Comparison of ENCODE assay signal across 25 cellular contexts in genomic region chr13:21055511-21056045, GRCh38. TPM values are rescaled to one million over a fixed set of nuclear protein-coding genes. Genes with fewer than 3 reads are reported as not detected.
A peak's percentile ranks its signal among the peaks of the same experiment; 100 is the strongest.
DNase-seq lines count a peak whose midpoint lies in the region; ATAC-seq and TF ChIP-seq lines count a peak whose summit lies in the region.
"Had no signal": no experiment of that assay in that cellular context is flagged by ENCODE, and none has a peak within 500 bp of the region (broad histone marks: within the 10 kb centered on the region; RNA-seq: fewer than 3 reads in every experiment).

No MANE protein-coding gene starts in this region.

- no peaks in the 10 kb centered on the region for H3K27me3 ChIP-seq in sigmoid colon
- H3K27me3 ChIP-seq: heart left ventricle, pancreas, tibial artery had no signal

- TF ChIP-seq EP300 in sigmoid colon (IDR thresholded peaks at IDR 0.05) = no peak

- DNase-seq in AG04449 (ENCODE audit: low read depth, low spot score) (no peak), HFFc6 (no peak), fibroblast of gingiva (ENCODE audit: low read depth) (peak; percentile 28), sigmoid colon (no peak), progenitor cell of endocrine pancreas (ENCODE audit: low spot score, unreplicated experiment) (no peak), posterior cingulate gyrus (no peak), HPDE6-E6E7 (ENCODE audit: extremely low spot score) (no peak)
- DNase-seq: activated CD4-positive, alpha-beta T cell treated with anti-CD3 and anti-CD28 coated beads, Interleukin-2, amount 50 U/mL, for 1 hour; activated effector memory CD4-positive, alpha-beta T cell treated with Interleukin-2 at 50 U/mL for 16 hours; CD4-positive, alpha-beta T cell; DMS153; effector memory CD8-positive, alpha-beta T cell; heart left ventricle; KBM-7; left colon; natural killer cell; NCI-H2171; NCI-H524 treated with DMSO at 0.1 percent for 48 hours; pancreas; stimulated activated CD4-positive, alpha-beta T cell treated with anti-CD3 and anti-CD28 coated beads, Interleukin-4, amount 100 ng/mL, for 4 hours; stimulated activated naive CD8-positive, alpha-beta T cell treated with anti-CD3 and anti-CD28 coated beads, Interleukin-15, Interleukin-2, amounts not matched to agents 100 U/mL and 50 U/mL, for 24 hours; tibial artery; WERI-Rb-1 had no signal

- intact Hi-C loops in sigmoid colon (cut with DNase I) = loop anchor here (5.0 kb wide), 1 partner anchor 43 kb away; no protein-coding TSS in a partner anchor
- intact Hi-C loops in posterior cingulate gyrus (cut with DNase I) = no loop called here

- H3K36me3 Mint-ChIP-seq in HFFc6 (ENCODE audit: low read depth) = peaks cover 47% of the 10 kb centered on the region
- no peaks in the 10 kb centered on the region for H3K36me3 Mint-ChIP-seq in progenitor cell of endocrine pancreas (ENCODE audit: insufficient read depth)
- H3K36me3 Mint-ChIP-seq: natural killer cell had no signal

- TF ChIP-seq CTCF in AG04449 (IDR thresholded peaks at IDR 0.05; ENCODE audit: insufficient read depth, low read length, missing control alignments) (no peak), HFFc6 (IDR thresholded peaks at IDR 0.05) (no peak), sigmoid colon (IDR thresholded peaks at IDR 0.05) (no peak), progenitor cell of endocrine pancreas (IDR thresholded peaks at IDR 0.05; ENCODE audit: unreplicated experiment) (no peak)

- H3K4me3 ChIP-seq in AG04449 (ENCODE audit: low read depth, low read length) (0 out of 2 replicates have a peak overlapping the region, but pooled peaks have one; percentile 4), sigmoid colon (no peak overlapping the region)
- H3K4me3 ChIP-seq: heart left ventricle, pancreas, tibial artery had no signal

- H3K27ac ChIP-seq in sigmoid colon = peak overlapping the region; percentile 0 to 100 (median 43)
- H3K27ac ChIP-seq: pancreas, WERI-Rb-1 had no signal

- H3K27ac Mint-ChIP-seq in HFFc6 (peak overlapping the region; percentile 89), progenitor cell of endocrine pancreas (no peak overlapping the region)
- H3K27ac Mint-ChIP-seq: CD4-positive, alpha-beta T cell; effector memory CD8-positive, alpha-beta T cell; natural killer cell; T-helper 2 cell treated with Interferon-gamma antibody and Interleukin-4, amounts not matched to agents 5 μg/mL and 100 μg/mL, for 36 hours had no signal

- ATAC-seq in HG03432 (IDR thresholded peaks at IDR 0.05; ENCODE audit: unreplicated experiment) = no peak
- ATAC-seq: effector memory CD8-positive, alpha-beta T cell; left colon; natural killer cell; pancreas; stimulated activated naive CD8-positive, alpha-beta T cell treated with anti-CD3 and anti-CD28 coated beads, Interleukin-15, Interleukin-2, amounts not matched to agents 100 U/mL and 50 U/mL, for 24 hours had no signal

- H3K4me1 ChIP-seq in sigmoid colon = peaks cover 0 to 86% (median 75%) of the 10 kb centered on the region in 4 donors

- H3K27me3 Mint-ChIP-seq in HFFc6 (ENCODE audit: insufficient read depth) (peaks cover 6% of the 10 kb centered on the region), progenitor cell of endocrine pancreas (no peaks in the 10 kb centered on the region)
- H3K27me3 Mint-ChIP-seq: effector memory CD8-positive, alpha-beta T cell had no signal

- H3K4me3 Mint-ChIP-seq in HFFc6 (peak overlapping the region; percentile 76), progenitor cell of endocrine pancreas (ENCODE audit: low read depth) (no peak overlapping the region)
- H3K4me3 Mint-ChIP-seq: CD4-positive, alpha-beta T cell; effector memory CD8-positive, alpha-beta T cell; natural killer cell; T-helper 2 cell treated with Interferon-gamma antibody and Interleukin-4, amounts not matched to agents 5 μg/mL and 100 μg/mL, for 36 hours had no signal

- CTCF ChIA-PET in AG04449 (lab: Yijun Ruan, JAX) = interaction anchor here (1.0 to 2.4 kb wide), 4 partner anchors 11 to 121 kb away, joined by 3 to 6 read pairs (median 5); partner anchors contain the start of genes MRPL57 and SKA3

- no peaks in the 10 kb centered on the region for H3K9me3 ChIP-seq in sigmoid colon
- H3K9me3 ChIP-seq: heart left ventricle, pancreas, tibial artery had no signal

- no peaks in the 10 kb centered on the region for H3K9me3 Mint-ChIP-seq in HFFc6
- no peaks in the 10 kb centered on the region for H3K9me3 Mint-ChIP-seq in progenitor cell of endocrine pancreas (ENCODE audit: low read depth)
- H3K9me3 Mint-ChIP-seq: CD4-positive, alpha-beta T cell; effector memory CD8-positive, alpha-beta T cell; natural killer cell; T-helper 2 cell treated with Interferon-gamma antibody and Interleukin-4, amounts not matched to agents 5 μg/mL and 100 μg/mL, for 36 hours had no signal

- WGBS in sigmoid colon, 2 donors = 79 to 90% methylated on average over 2 of the region's 2 CpGs

- no peaks in the 10 kb centered on the region for H3K36me3 ChIP-seq in sigmoid colon
- H3K36me3 ChIP-seq: pancreas, tibial artery, WERI-Rb-1 had no signal

- POLR2A ChIA-PET in AG04449 (lab: Yijun Ruan, JAX) = interaction anchor here (1.1 to 3.3 kb wide), 4 partner anchors 12 to 121 kb away, joined by 3 to 10 read pairs (median 4); partner anchors contain the start of genes MRPL57 and SKA3

- H3K4me1 Mint-ChIP-seq in HFFc6 (ENCODE audit: low read depth) (peaks cover 71% of the 10 kb centered on the region), progenitor cell of endocrine pancreas (ENCODE audit: low read depth) (no peaks in the 10 kb centered on the region)

- no peak for TF ChIP-seq POLR2A in sigmoid colon (IDR thresholded peaks at IDR 0.05)

RNA-seq across cellular contexts. Expression of gene LATS2, which starts 5.8 kb away (rescaled TPM):
- total RNA-seq in HFFc6 (2021; fragmentation: NEBNext Ultra II Directional; extraction: Animal tissue kit (Norgen Biotek cat#: 25700)) = 10 to 100 TPM; 43.5 to 54.8 (median 44.9) TPM
- total RNA-seq in sigmoid colon (10 to 100 TPM; 21.8 to 45.5 (median 28.2) TPM), progenitor cell of endocrine pancreas (13.2 and 15.2 TPM in 2 replicates)
- polyA plus RNA-seq in sigmoid colon = 1 to 10 TPM; 3.7 to 4.6 (median 4.2) TPM
